Comparison of ENCODE assay signal across 1 cellular context in the genomic region with DNA sequence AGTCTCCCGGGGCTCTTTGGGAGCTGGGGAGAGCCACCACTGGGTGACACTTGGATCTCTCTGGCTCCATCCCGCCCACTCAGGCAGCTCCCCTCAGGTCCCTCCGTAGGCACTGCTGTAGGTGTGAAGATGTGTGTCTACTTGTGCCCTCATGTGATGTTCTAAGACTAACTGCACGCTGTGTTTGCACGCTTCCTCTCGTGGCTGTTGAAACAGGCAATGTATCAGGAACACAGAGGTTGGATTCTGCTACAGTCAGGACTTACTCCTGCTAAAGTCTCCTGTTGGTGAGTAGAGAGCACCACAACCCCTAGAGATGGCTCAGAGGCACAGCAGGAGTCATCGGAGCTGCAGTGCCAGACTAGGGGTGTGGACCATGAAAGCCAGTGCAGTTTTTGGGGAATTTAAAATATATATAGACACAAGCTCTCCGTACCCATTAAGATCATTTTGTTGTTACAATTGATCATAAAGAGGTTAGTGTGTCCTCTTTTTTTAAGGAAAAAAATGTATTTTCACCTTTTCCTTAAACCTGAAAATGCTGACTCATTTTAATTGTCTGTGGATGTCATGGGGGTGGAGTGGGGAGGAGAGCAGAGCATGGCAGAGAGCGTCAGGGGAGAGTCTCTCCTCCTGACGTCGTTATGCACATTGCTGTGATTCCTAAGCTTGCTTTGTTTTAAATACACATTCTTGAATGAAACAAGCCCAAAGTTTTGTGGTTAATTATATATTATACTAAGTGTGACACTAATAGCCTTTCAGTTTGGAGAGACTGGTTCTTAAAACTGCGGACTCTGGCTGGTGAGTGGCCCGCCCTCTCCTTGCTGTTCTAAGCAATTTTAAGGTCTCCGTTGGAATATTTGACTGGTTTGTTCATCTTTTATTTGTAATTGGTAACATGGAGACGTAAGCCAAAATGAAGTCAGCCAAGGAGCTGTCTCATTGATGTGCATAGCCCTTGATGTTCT.
A peak's percentile ranks its signal among the peaks of the same experiment; 100 is the strongest.
TF ChIP-seq lines count a peak whose summit lies in the region.

No MANE protein-coding gene starts in this region.

TF ChIP-seq in A549, 52 proteins besides CTCF, POLR2A, EP300 and RAD21 (continued from another document):
- TF ChIP-seq, protein P1, sequence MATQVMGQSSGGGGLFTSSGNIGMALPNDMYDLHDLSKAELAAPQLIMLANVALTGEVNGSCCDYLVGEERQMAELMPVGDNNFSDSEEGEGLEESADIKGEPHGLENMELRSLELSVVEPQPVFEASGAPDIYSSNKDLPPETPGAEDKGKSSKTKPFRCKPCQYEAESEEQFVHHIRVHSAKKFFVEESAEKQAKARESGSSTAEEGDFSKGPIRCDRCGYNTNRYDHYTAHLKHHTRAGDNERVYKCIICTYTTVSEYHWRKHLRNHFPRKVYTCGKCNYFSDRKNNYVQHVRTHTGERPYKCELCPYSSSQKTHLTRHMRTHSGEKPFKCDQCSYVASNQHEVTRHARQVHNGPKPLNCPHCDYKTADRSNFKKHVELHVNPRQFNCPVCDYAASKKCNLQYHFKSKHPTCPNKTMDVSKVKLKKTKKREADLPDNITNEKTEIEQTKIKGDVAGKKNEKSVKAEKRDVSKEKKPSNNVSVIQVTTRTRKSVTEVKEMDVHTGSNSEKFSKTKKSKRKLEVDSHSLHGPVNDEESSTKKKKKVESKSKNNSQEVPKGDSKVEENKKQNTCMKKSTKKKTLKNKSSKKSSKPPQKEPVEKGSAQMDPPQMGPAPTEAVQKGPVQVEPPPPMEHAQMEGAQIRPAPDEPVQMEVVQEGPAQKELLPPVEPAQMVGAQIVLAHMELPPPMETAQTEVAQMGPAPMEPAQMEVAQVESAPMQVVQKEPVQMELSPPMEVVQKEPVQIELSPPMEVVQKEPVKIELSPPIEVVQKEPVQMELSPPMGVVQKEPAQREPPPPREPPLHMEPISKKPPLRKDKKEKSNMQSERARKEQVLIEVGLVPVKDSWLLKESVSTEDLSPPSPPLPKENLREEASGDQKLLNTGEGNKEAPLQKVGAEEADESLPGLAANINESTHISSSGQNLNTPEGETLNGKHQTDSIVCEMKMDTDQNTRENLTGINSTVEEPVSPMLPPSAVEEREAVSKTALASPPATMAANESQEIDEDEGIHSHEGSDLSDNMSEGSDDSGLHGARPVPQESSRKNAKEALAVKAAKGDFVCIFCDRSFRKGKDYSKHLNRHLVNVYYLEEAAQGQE (IDR thresholded peaks at IDR 0.05), result no peak
- TF ChIP-seq, protein P2, sequence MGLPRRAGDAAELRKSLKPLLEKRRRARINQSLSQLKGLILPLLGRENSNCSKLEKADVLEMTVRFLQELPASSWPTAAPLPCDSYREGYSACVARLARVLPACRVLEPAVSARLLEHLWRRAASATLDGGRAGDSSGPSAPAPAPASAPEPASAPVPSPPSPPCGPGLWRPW (IDR thresholded peaks at IDR 0.05), result no peak
- no peak for TF ChIP-seq KDM1A (IDR thresholded peaks at IDR 0.05; ENCODE audit: low read depth)
- peak; percentile 97 for TF ChIP-seq MAFK (IDR thresholded peaks at IDR 0.05; ENCODE audit: partially characterized antibody)
- TF ChIP-seq TP53 (CRISPR knock-in tag; IDR thresholded peaks at IDR 0.05), result no peak
- no peak for TF ChIP-seq MAZ (IDR thresholded peaks at IDR 0.05; ENCODE audit: borderline replicate concordance, low read depth, low read length)
- TF ChIP-seq ZNF302 (CRISPR knock-in tag; IDR thresholded peaks at IDR 0.05), result no peak
- TF ChIP-seq HOXA7 (CRISPR knock-in tag; IDR thresholded peaks at IDR 0.05), result no peak
- TF ChIP-seq KDM5A (IDR thresholded peaks at IDR 0.05), result no peak
